In genomic region chr7:36473454-36474282, GRCh38 we compare ENCODE assay signal across 1 cellular context.
TF ChIP-seq lines count a peak whose summit lies in the region.

No MANE protein-coding gene starts in this region.

TF ChIP-seq in H1, 55 proteins besides CTCF, POLR2A, EP300 and RAD21 (continued from another document):
- TF ChIP-seq YY1 (IDR thresholded peaks at IDR 0.05; ENCODE audit: low read depth, low read length): 0 out of 2 replicates have a peak, but pooled peaks have one; percentile 33
- no peak for TF ChIP-seq KDM4A (IDR thresholded peaks at IDR 0.05; ENCODE audit: low read depth, low read length, severe bottlenecking)
- TF ChIP-seq SUZ12 (IDR thresholded peaks at IDR 0.05; ENCODE audit: low read length): no peak
- TF ChIP-seq NRF1 (IDR thresholded peaks at IDR 0.05; ENCODE audit: low read depth, low read length): no peak
- no peak for TF ChIP-seq RXRA (IDR thresholded peaks at IDR 0.05; ENCODE audit: insufficient read depth, low read depth, low read length)
- no peak for TF ChIP-seq CHD7 (IDR thresholded peaks at IDR 0.05; ENCODE audit: insufficient replicate concordance, low read length)
TF ChIP-seq in H1: peak in this region for 2.
